In the genomic region with DNA sequence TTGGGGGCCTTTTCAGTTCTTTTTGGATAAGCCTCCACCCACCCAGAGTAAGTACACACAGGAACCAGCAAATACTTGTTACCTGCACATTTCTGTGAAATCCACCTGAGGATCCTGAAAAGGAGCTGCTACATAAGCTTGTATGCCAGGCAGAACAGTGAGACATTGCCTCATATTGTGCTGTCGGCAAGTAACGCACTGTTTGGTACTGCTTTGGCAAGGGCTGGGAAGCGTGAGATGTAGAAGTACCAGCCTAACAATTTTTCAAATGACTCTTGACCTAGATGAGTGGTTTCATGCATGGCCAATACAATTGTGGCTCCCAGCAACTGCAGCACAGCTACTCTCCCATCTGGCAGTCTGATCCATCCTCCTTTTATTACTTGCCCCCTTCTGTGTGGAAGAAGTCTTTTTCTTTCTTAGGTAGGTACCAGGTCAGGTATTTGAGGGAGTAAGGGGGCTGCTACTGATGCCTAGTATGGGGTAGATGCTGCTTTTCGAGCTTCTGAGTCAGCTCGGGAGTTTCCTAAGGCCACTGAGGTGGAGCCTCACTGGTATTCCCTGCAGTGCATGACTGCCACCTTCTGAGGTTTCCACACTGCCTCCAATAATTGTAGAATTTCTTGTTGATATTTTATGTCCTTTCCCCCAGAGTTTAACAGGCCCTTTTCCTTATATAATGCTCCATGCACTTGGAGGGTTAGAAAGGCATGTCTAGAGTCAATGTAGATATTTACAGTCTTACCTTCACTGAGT, we compare ENCODE assay signal across 1 cellular context.
TF ChIP-seq lines count a peak whose summit lies in the region.

No MANE protein-coding gene starts in this region.

TF ChIP-seq in SK-N-SH treated with all-trans-retinoic acid at 6 μM for 48 hours, 23 proteins besides CTCF, POLR2A, EP300 and RAD21 (continued from another document):
- TF ChIP-seq, protein P1, sequence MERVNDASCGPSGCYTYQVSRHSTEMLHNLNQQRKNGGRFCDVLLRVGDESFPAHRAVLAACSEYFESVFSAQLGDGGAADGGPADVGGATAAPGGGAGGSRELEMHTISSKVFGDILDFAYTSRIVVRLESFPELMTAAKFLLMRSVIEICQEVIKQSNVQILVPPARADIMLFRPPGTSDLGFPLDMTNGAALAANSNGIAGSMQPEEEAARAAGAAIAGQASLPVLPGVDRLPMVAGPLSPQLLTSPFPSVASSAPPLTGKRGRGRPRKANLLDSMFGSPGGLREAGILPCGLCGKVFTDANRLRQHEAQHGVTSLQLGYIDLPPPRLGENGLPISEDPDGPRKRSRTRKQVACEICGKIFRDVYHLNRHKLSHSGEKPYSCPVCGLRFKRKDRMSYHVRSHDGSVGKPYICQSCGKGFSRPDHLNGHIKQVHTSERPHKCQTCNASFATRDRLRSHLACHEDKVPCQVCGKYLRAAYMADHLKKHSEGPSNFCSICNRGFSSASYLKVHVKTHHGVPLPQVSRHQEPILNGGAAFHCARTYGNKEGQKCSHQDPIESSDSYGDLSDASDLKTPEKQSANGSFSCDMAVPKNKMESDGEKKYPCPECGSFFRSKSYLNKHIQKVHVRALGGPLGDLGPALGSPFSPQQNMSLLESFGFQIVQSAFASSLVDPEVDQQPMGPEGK (CRISPR knock-in tag; IDR thresholded peaks at IDR 0.05; ENCODE audit: borderline replicate concordance): no peak
- TF ChIP-seq ISL1 (CRISPR knock-in tag; IDR thresholded peaks at IDR 0.05): no peak
- TF ChIP-seq ZNF70 (CRISPR knock-in tag; IDR thresholded peaks at IDR 0.05): no peak
- TF ChIP-seq ESRRG (CRISPR knock-in tag; IDR thresholded peaks at IDR 0.05): no peak
- TF ChIP-seq GLIS3 (CRISPR knock-in tag; IDR thresholded peaks at IDR 0.05): no peak
- no peak for TF ChIP-seq CSDC2 (CRISPR knock-in tag; IDR thresholded peaks at IDR 0.05)
- TF ChIP-seq, protein P2, sequence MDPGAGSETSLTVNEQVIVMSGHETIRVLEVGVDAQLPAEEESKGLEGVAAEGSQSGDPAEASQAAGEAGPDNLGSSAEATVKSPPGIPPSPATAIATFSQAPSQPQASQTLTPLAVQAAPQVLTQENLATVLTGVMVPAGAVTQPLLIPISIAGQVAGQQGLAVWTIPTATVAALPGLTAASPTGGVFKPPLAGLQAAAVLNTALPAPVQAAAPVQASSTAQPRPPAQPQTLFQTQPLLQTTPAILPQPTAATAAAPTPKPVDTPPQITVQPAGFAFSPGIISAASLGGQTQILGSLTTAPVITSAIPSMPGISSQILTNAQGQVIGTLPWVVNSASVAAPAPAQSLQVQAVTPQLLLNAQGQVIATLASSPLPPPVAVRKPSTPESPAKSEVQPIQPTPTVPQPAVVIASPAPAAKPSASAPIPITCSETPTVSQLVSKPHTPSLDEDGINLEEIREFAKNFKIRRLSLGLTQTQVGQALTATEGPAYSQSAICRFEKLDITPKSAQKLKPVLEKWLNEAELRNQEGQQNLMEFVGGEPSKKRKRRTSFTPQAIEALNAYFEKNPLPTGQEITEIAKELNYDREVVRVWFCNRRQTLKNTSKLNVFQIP (CRISPR knock-in tag; IDR thresholded peaks at IDR 0.05; ENCODE audit: borderline replicate concordance, low read depth): no peak
- TF ChIP-seq, protein P3, sequence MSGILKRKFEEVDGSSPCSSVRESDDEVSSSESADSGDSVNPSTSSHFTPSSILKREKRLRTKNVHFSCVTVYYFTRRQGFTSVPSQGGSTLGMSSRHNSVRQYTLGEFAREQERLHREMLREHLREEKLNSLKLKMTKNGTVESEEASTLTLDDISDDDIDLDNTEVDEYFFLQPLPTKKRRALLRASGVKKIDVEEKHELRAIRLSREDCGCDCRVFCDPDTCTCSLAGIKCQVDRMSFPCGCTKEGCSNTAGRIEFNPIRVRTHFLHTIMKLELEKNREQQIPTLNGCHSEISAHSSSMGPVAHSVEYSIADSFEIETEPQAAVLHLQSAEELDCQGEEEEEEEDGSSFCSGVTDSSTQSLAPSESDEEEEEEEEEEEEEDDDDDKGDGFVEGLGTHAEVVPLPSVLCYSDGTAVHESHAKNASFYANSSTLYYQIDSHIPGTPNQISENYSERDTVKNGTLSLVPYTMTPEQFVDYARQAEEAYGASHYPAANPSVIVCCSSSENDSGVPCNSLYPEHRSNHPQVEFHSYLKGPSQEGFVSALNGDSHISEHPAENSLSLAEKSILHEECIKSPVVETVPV (CRISPR knock-in tag; IDR thresholded peaks at IDR 0.05): no peak
- no peak for TF ChIP-seq BACH2 (CRISPR knock-in tag; IDR thresholded peaks at IDR 0.05; ENCODE audit: borderline replicate concordance)
- no peak for TF ChIP-seq OSR1 (CRISPR knock-in tag; IDR thresholded peaks at IDR 0.05)
- no peak for TF ChIP-seq ZC3H10 (CRISPR knock-in tag; IDR thresholded peaks at IDR 0.05)
- TF ChIP-seq ZFP3 (CRISPR knock-in tag; IDR thresholded peaks at IDR 0.05): no peak
- TF ChIP-seq, protein P4, sequence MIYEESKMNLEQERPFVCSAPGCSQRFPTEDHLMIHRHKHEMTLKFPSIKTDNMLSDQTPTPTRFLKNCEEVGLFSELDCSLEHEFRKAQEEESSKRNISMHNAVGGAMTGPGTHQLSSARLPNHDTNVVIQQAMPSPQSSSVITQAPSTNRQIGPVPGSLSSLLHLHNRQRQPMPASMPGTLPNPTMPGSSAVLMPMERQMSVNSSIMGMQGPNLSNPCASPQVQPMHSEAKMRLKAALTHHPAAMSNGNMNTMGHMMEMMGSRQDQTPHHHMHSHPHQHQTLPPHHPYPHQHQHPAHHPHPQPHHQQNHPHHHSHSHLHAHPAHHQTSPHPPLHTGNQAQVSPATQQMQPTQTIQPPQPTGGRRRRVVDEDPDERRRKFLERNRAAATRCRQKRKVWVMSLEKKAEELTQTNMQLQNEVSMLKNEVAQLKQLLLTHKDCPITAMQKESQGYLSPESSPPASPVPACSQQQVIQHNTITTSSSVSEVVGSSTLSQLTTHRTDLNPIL (CRISPR knock-in tag; IDR thresholded peaks at IDR 0.05; ENCODE audit: low read depth): no peak
- no peak for TF ChIP-seq TOX (CRISPR knock-in tag; IDR thresholded peaks at IDR 0.05; ENCODE audit: borderline replicate concordance)
- no peak for TF ChIP-seq ZNF8 (CRISPR knock-in tag; IDR thresholded peaks at IDR 0.05)
